Comparison of ENCODE assay signal across 10 cellular contexts in the genomic region with DNA sequence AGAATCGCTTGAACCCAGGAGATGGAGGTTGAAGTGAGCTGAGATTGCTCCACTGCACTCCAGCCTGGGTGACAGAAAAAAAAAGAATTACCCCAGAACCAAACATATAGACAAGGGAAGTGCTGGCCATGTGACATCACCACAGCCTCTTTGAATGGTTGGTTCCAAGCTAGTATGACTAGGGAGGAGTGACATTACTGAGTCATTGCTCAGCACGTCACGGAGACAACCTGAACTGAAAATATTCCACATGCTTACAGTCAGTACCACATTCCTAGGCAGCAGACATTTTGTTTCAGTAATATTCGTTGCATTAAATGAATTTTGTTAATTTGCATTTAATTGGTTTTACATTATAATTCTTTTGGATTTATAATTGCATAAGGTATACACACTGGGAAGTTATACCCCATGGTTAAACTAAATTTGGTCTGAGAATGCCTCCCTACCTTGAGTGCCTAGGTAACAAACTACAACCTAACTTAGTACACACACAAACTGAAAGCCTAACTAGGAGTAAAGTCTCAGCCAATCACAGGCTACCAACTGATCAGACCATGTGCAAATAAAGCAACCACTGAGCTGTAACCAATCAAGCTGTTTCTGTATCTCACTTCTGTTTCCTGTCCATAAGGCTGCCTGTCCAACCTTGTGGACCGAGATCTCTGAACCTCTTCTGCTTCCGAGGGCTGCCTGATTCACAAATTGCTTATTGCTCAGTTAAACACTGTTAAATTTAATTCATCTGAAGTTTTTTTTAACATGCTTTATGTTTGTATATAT.
A peak's percentile ranks its signal among the peaks of the same experiment; 100 is the strongest.
DNase-seq lines count a peak whose midpoint lies in the region; ATAC-seq, FAIRE-seq and TF ChIP-seq lines count a peak whose summit lies in the region.
"Had no signal": no experiment of that assay in that cellular context is flagged by ENCODE, and none has a peak within 500 bp of the region (broad histone marks: within the 10 kb centered on the region; RNA-seq: fewer than 3 reads in every experiment).

No MANE protein-coding gene starts in this region.

- peaks cover 15% of the 10 kb centered on the region for H3K4me1 ChIP-seq in upper lobe of right lung

- H3K4me3 ChIP-seq in upper lobe of right lung: no peak overlapping the region

- FAIRE-seq in GM12892 (lab: Jason Lieb, UNC): peak; percentile 50

- no peak for TF ChIP-seq POLR2A in GM12892 (IDR thresholded peaks at IDR 0.05; ENCODE audit: low read depth, low read length)

- no peak overlapping the region for H3K27ac ChIP-seq in upper lobe of right lung

- ATAC-seq in GM21619 (IDR thresholded peaks at IDR 0.05; ENCODE audit: unreplicated experiment) (peak; percentile 93), upper lobe of right lung (no peak)

- intact Hi-C loops in upper lobe of right lung (cut with DNase I): no loop called here

- DNase-seq in GM12892 (ENCODE audit: insufficient read length): no peak
- DNase-seq in HK-2 (ENCODE audit: unreplicated experiment): peak; percentile 34
- DNase-seq in foreskin melanocyte: peak; percentile 57
- DNase-seq in upper lobe of right lung: no peak
- DNase-seq in stimulated activated CD8-positive, alpha-beta memory T cell treated with anti-CD3 and anti-CD28 coated beads, Interleukin-4, amount 100 ng/mL, for 48 hours: no peak
- DNase-seq in activated gamma-delta T cell treated with Interleukin-2 at 50 U/mL for 16 hours: no peak
- no peak for DNase-seq in NCI-H2196 (lab: John Stamatoyannopoulos, UW; ENCODE audit: unreplicated experiment)
- DNase-seq: NCI-H774; stimulated activated CD4-positive, alpha-beta T cell treated with anti-CD3 and anti-CD28 coated beads, Interleukin-4, amount 100 ng/mL, for 24 hours had no signal

- no peak for TF ChIP-seq CTCF in upper lobe of right lung (IDR thresholded peaks at IDR 0.05)

- no peaks in the 10 kb centered on the region for H3K9me3 ChIP-seq in upper lobe of right lung

- no peaks in the 10 kb centered on the region for H3K36me3 ChIP-seq in upper lobe of right lung

- no peaks in the 10 kb centered on the region for H3K27me3 ChIP-seq in upper lobe of right lung

Comparison
In these comparisons a context has a peak if more than half of its experiments do, and no peak if none do; other contexts are left out.
1. DNase-seq: peak in HK-2 (single experiment) and foreskin melanocyte (single experiment); none in GM12892 (single experiment), upper lobe of right lung (single experiment), stimulated activated CD8-positive, alpha-beta memory T cell treated with anti-CD3 and anti-CD28 coated beads, Interleukin-4, amount 100 ng/mL, for 48 hours (single experiment), activated gamma-delta T cell treated with Interleukin-2 at 50 U/mL for 16 hours (single experiment) and NCI-H2196 (single experiment).